18 cellular contexts compared by ENCODE assay signal in the genomic region with DNA sequence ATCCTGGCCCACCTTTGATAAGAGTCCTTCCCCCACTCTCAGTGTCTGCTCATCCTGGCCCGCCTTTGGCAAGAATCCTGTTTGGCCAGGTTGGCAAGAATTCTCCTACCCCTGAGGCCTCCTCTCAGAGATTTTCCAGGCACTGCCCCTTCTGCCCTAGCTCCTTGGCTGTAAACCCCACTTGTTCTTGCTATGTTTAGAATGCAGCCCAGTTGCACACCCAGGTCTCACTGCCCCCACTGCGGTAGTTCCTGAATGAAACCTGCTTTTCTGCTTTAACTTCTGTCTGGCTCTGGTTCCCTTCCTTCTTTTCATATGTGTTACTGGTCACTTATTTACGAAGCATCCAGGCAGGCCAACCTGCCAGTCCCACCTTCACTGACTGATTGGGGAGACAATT.
A peak's percentile ranks its signal among the peaks of the same experiment; 100 is the strongest.
DNase-seq lines count a peak whose midpoint lies in the region; ATAC-seq and TF ChIP-seq lines count a peak whose summit lies in the region.
"Had no signal": no experiment of that assay in that cellular context is flagged by ENCODE, and none has a peak within 500 bp of the region (broad histone marks: within the 10 kb centered on the region; RNA-seq: fewer than 3 reads in every experiment).

No MANE protein-coding gene starts in this region.

- peak overlapping the region in 1 of 11 experiments; percentile 7; a peak in 1 of 22 replicates for H3K27ac ChIP-seq in BLaER1 treated with 17β-estradiol and CSF1 and Interleukin-3, amounts not matched to agents 10 nM and 100 nM
- no peak overlapping the region for H3K27ac ChIP-seq in uterus

- no peak for TF ChIP-seq POLR2A in uterus (IDR thresholded peaks at IDR 0.05)

- peaks cover 43% of the 10 kb centered on the region for H3K9me3 Mint-ChIP-seq in osteocyte (ENCODE audit: unreplicated experiment)
- H3K9me3 Mint-ChIP-seq: CD14-positive monocyte had no signal

- H3K4me3 ChIP-seq in BLaER1 treated with 17β-estradiol and CSF1 and Interleukin-3, amounts not matched to agents 10 nM and 100 nM = no peak overlapping the region
- H3K4me3 ChIP-seq in uterus = no peak overlapping the region

- no peaks in the 10 kb centered on the region for H3K27me3 ChIP-seq in BLaER1 treated with 17β-estradiol and CSF1 and Interleukin-3, amounts not matched to agents 10 nM and 100 nM
- H3K27me3 ChIP-seq in uterus = no peaks in the 10 kb centered on the region
- H3K27me3 ChIP-seq: BE2C had no signal

- peaks cover 0 to 7% (median 0%) of the 10 kb centered on the region in 11 experiments; a peak in 1 of 22 replicates for H4K20me1 ChIP-seq in BLaER1 treated with 17β-estradiol and CSF1 and Interleukin-3, amounts not matched to agents 10 nM and 100 nM

- no peaks in the 10 kb centered on the region for H3K9me3 ChIP-seq in BLaER1 treated with 17β-estradiol and CSF1 and Interleukin-3, amounts not matched to agents 10 nM and 100 nM (replicated peaks in 1 of 11)
- no peaks in the 10 kb centered on the region for H3K9me3 ChIP-seq in uterus
- H3K9me3 ChIP-seq: BE2C had no signal

- in situ Hi-C loops in KBM-7 (cut with MboI; ENCODE audit: low pct_unique_long_range_greater_than_20kb, low sequenced_read_pairs) = no loop called here

- H3K27ac Mint-ChIP-seq in osteocyte (ENCODE audit: unreplicated experiment) = no peak overlapping the region
- H3K27ac Mint-ChIP-seq: CD4-positive, alpha-beta memory T cell; HFFc6 had no signal

- intact Hi-C loops in left cardiac atrium (cut with DNase I) = no loop called here
- intact Hi-C loops in uterus (cut with DNase I; ENCODE audit: low total_unique reads) = no loop called here

- peaks cover 4% of the 10 kb centered on the region for H3K36me3 Mint-ChIP-seq in osteocyte (ENCODE audit: unreplicated experiment)
- H3K36me3 Mint-ChIP-seq: CD14-positive monocyte; CD4-positive, alpha-beta memory T cell had no signal

- no peaks in the 10 kb centered on the region for H3K27me3 Mint-ChIP-seq in osteocyte (ENCODE audit: unreplicated experiment)
- H3K27me3 Mint-ChIP-seq: CD4-positive, alpha-beta memory T cell had no signal

- ATAC-seq in left cardiac atrium = no peak
- ATAC-seq: HCT116 had no signal

- no peaks in the 10 kb centered on the region for H3K36me3 ChIP-seq in BLaER1 treated with 17β-estradiol and CSF1 and Interleukin-3, amounts not matched to agents 10 nM and 100 nM
- no peaks in the 10 kb centered on the region for H3K36me3 ChIP-seq in uterus
- H3K36me3 ChIP-seq: BE2C had no signal

- H3K4me3 Mint-ChIP-seq in osteocyte (ENCODE audit: unreplicated experiment) = no peak overlapping the region
- H3K4me3 Mint-ChIP-seq: CD4-positive, alpha-beta memory T cell; HFFc6 had no signal

- 0 out of 22 replicates have a peak overlapping the region, but pooled peaks of 1 of the 11 experiments have one; percentile 22 for H3K9ac ChIP-seq in BLaER1 treated with 17β-estradiol and CSF1 and Interleukin-3, amounts not matched to agents 10 nM and 100 nM

- H3K4me1 Mint-ChIP-seq in osteocyte (ENCODE audit: unreplicated experiment) = no peaks in the 10 kb centered on the region

- DNase-seq in islet precursor cell (peak; percentile 75), pons (ENCODE audit: low spot score) (peak; percentile 8), osteocyte (ENCODE audit: extremely low spot score, unreplicated experiment) (no peak), left cardiac atrium (no peak), uterus (no peak), KBM-7 (no peak)
- DNase-seq: BE2C; CD4-positive, alpha-beta memory T cell; DMS153; DMS79; GF-D8; GOT3; H7; HFFc6; IMR-90 had no signal

- H3K4me2 ChIP-seq in BLaER1 treated with 17β-estradiol and CSF1 and Interleukin-3, amounts not matched to agents 10 nM and 100 nM = peak overlapping the region; percentile 22 to 90 (median 74)

- no peak for TF ChIP-seq CTCF in osteocyte (IDR thresholded peaks at IDR 0.05)
- TF ChIP-seq CTCF in uterus (IDR thresholded peaks at IDR 0.05) = no peak

- peaks cover 51 to 80% (median 73%) of the 10 kb centered on the region in 10 experiments for H3K4me1 ChIP-seq in BLaER1 treated with 17β-estradiol and CSF1 and Interleukin-3, amounts not matched to agents 10 nM and 100 nM
- no peaks in the 10 kb centered on the region for H3K4me1 ChIP-seq in uterus
- H3K4me1 ChIP-seq: BE2C had no signal

Comparison
In these comparisons a context has a peak if more than half of its experiments do, and no peak if none do; other contexts are left out.
1. DNase-seq: peak in islet precursor cell (single experiment) and pons (single experiment); none in osteocyte (single experiment), left cardiac atrium (single experiment), uterus (0 of 2) and KBM-7 (single experiment).